Comparison of ENCODE assay signal across 15 cellular contexts in genomic region chr3:111782943-111783342, GRCh38.
"Had no signal": no experiment of that assay in that cellular context is flagged by ENCODE, and none has a peak within 500 bp of the region (broad histone marks: within the 10 kb centered on the region; RNA-seq: fewer than 3 reads in every experiment).

No MANE protein-coding gene starts in this region.

- H3K4me1 Mint-ChIP-seq: central memory CD8-positive, alpha-beta T cell had no signal

- H3K9me3 Mint-ChIP-seq: activated naive CD8-positive, alpha-beta T cell treated with anti-CD3 and anti-CD28 coated beads, Interleukin-2, amount 50 U/mL, for 24 hours; activated T-helper 1 cell treated with anti-CD3 and anti-CD28 coated beads, Interleukin-12 subunit alpha, Interleukin-12 subunit beta, Interleukin-2, Interleukin-4 antibody, amounts not matched to agents 30 ng/mL and 10 ng/mL and 1 ng/mL, durations not matched to agents 14 hours and 24 hours and 36 hours; central memory CD8-positive, alpha-beta T cell; effector memory CD8-positive, alpha-beta T cell; type B pancreatic cell had no signal

- H3K27ac ChIP-seq: epithelial cell of prostate had no signal

- H3K4me3 Mint-ChIP-seq: activated CD8-positive, alpha-beta T cell treated with anti-CD3 and anti-CD28 coated beads, Interleukin-2, amount 10 ng/mL, durations not matched to agents 7 days and 5 days; activated naive CD8-positive, alpha-beta T cell treated with anti-CD3 and anti-CD28 coated beads, Interleukin-2, amount 50 U/mL, for 24 hours; activated T-helper 1 cell treated with anti-CD3 and anti-CD28 coated beads, Interleukin-12 subunit alpha, Interleukin-12 subunit beta, Interleukin-2, Interleukin-4 antibody, amounts not matched to agents 30 ng/mL and 10 ng/mL and 1 ng/mL, durations not matched to agents 14 hours and 24 hours and 36 hours; central memory CD8-positive, alpha-beta T cell; dendritic cell treated with granulocyte-macrophage colony-stimulating factor and Interleukin-4, amounts not matched to agents 40 ng/mL and 50 ng/mL, for 4 days; effector memory CD8-positive, alpha-beta T cell; nephron; type B pancreatic cell had no signal

- DNase-seq: activated CD4-positive, alpha-beta T cell treated with anti-CD3 and anti-CD28 coated beads for 4 hours; activated CD8-positive, alpha-beta memory T cell treated with anti-CD3 and anti-CD28 coated beads, Interleukin-2, amount 50 U/mL, for 48 hours; activated CD8-positive, alpha-beta T cell treated with anti-CD3 and anti-CD28 coated beads, Interleukin-2, amount 10 ng/mL, durations not matched to agents 7 days and 5 days; activated naive CD4-positive, alpha-beta T cell treated with Interleukin-2 at 50 U/mL for 16 hours; activated naive CD8-positive, alpha-beta T cell treated with anti-CD3 and anti-CD28 coated beads, Interleukin-2, amount 50 U/mL, for 24 hours; effector memory CD8-positive, alpha-beta T cell; hypothalamus; small intestine; T-helper 9 cell had no signal

- ATAC-seq: activated CD8-positive, alpha-beta T cell treated with anti-CD3 and anti-CD28 coated beads, Interleukin-2, amount 10 ng/mL, durations not matched to agents 7 days and 5 days; activated naive CD8-positive, alpha-beta T cell treated with anti-CD3 and anti-CD28 coated beads, Interleukin-2, amount 50 U/mL, for 24 hours; effector memory CD8-positive, alpha-beta T cell had no signal

- H3K27me3 Mint-ChIP-seq: activated naive CD8-positive, alpha-beta T cell treated with anti-CD3 and anti-CD28 coated beads, Interleukin-2, amount 50 U/mL, for 24 hours; central memory CD8-positive, alpha-beta T cell; dendritic cell treated with granulocyte-macrophage colony-stimulating factor and Interleukin-4, amounts not matched to agents 40 ng/mL and 50 ng/mL, for 4 days; effector memory CD8-positive, alpha-beta T cell; type B pancreatic cell had no signal

- H3K27ac Mint-ChIP-seq: activated CD8-positive, alpha-beta T cell treated with anti-CD3 and anti-CD28 coated beads, Interleukin-2, amount 10 ng/mL, durations not matched to agents 7 days and 5 days; activated naive CD8-positive, alpha-beta T cell treated with anti-CD3 and anti-CD28 coated beads, Interleukin-2, amount 50 U/mL, for 24 hours; activated T-helper 1 cell treated with anti-CD3 and anti-CD28 coated beads, Interleukin-12 subunit alpha, Interleukin-12 subunit beta, Interleukin-2, Interleukin-4 antibody, amounts not matched to agents 30 ng/mL and 10 ng/mL and 1 ng/mL, durations not matched to agents 14 hours and 24 hours and 36 hours; dendritic cell treated with granulocyte-macrophage colony-stimulating factor and Interleukin-4, amounts not matched to agents 40 ng/mL and 50 ng/mL, for 4 days; effector memory CD8-positive, alpha-beta T cell; type B pancreatic cell had no signal

- H3K36me3 Mint-ChIP-seq: type B pancreatic cell had no signal
